Comparison of ENCODE assay signal across 12 cellular contexts in genomic region chr17:65797809-65798208, GRCh38.
A peak's percentile ranks its signal among the peaks of the same experiment; 100 is the strongest.
DNase-seq lines count a peak whose midpoint lies in the region; ATAC-seq and TF ChIP-seq lines count a peak whose summit lies in the region.
"Had no signal": no experiment of that assay in that cellular context is flagged by ENCODE, and none has a peak within 500 bp of the region (broad histone marks: within the 10 kb centered on the region; RNA-seq: fewer than 3 reads in every experiment).

No MANE protein-coding gene starts in this region.

- intact Hi-C loops in left ventricle myocardium superior (cut with micrococcal nuclease): loop anchor here (10.0 kb wide), 1 partner anchor 343 kb away; no protein-coding TSS in a partner anchor

- TF ChIP-seq POLR2A in gastroesophageal sphincter (IDR thresholded peaks at IDR 0.05): no peak

- ATAC-seq in left ventricle myocardium superior (no peak), GM21515 (IDR thresholded peaks at IDR 0.05; ENCODE audit: unreplicated experiment) (no peak), gastroesophageal sphincter (no peak)
- no peak for ATAC-seq in stimulated activated naive CD8-positive, alpha-beta T cell treated with anti-CD3 and anti-CD28 coated beads, Interleukin-15, Interleukin-2, amounts not matched to agents 100 U/mL and 50 U/mL, for 24 hours
- ATAC-seq: mucosa of descending colon had no signal

- TF ChIP-seq EP300 in gastroesophageal sphincter (IDR thresholded peaks at IDR 0.05): no peak

- H3K4me3 ChIP-seq in cardiac muscle cell (no peak overlapping the region), gastroesophageal sphincter (no peak overlapping the region)
- H3K4me3 ChIP-seq: mucosa of descending colon had no signal

- H3K27ac ChIP-seq in cardiac muscle cell: no peak overlapping the region
- H3K27ac ChIP-seq in gastroesophageal sphincter: no peak overlapping the region

- H3K9me3 ChIP-seq in cardiac muscle cell (ENCODE audit: low read depth): no peaks in the 10 kb centered on the region
- H3K9me3 ChIP-seq in gastroesophageal sphincter: peaks cover 0 to 16% (median 0%) of the 10 kb centered on the region in 3 donors

- no peaks in the 10 kb centered on the region for H3K4me1 ChIP-seq in cardiac muscle cell (ENCODE audit: low read depth)
- H3K4me1 ChIP-seq in gastroesophageal sphincter: no peaks in the 10 kb centered on the region

- WGBS in gastroesophageal sphincter (ENCODE audit: low coverage in 1 of 2), 2 donors: 17 to 50% methylated on average over 1 to 2 of the region's 3 CpGs

- H3K36me3 ChIP-seq in cardiac muscle cell (no peaks in the 10 kb centered on the region), gastroesophageal sphincter (no peaks in the 10 kb centered on the region)

- TF ChIP-seq CTCF in cardiac muscle cell (IDR thresholded peaks at IDR 0.05; ENCODE audit: low read depth, low read length) (peak; percentile 51), gastroesophageal sphincter (IDR thresholded peaks at IDR 0.05) (no peak)

- DNase-seq in cardiac muscle cell (ENCODE audit: low read depth in 1 of 2, low spot score in 1 of 2) (peak; percentile 19 to 37), left ventricle myocardium superior (no peak), OCI-M1 (lab: John Stamatoyannopoulos, UW) (peak; percentile 1), superior temporal gyrus (ENCODE audit: extremely low spot score) (no peak)
- peak; percentile 3 for DNase-seq in effector CD4-positive, alpha-beta T cell
- DNase-seq in stimulated activated naive CD8-positive, alpha-beta T cell treated with anti-CD3 and anti-CD28 coated beads, Interleukin-15, Interleukin-2, amounts not matched to agents 100 U/mL and 50 U/mL, for 24 hours: peak; percentile 40
- DNase-seq: activated B cell treated with CpG ODN at 0.5 μM for 24 hours, DMS153, NCI-H1417 treated with DMSO at 0.1 percent for 48 hours had no signal

- H3K27me3 ChIP-seq in cardiac muscle cell (no peaks in the 10 kb centered on the region), gastroesophageal sphincter (no peaks in the 10 kb centered on the region)

Comparison
In these comparisons a context has a peak if more than half of its experiments do, and no peak if none do; other contexts are left out.
1. DNase-seq: peak in cardiac muscle cell (2 of 2), OCI-M1 (single experiment), effector CD4-positive, alpha-beta T cell (single experiment) and stimulated activated naive CD8-positive, alpha-beta T cell treated with anti-CD3 and anti-CD28 coated beads, Interleukin-15, Interleukin-2, amounts not matched to agents 100 U/mL and 50 U/mL, for 24 hours (single experiment); none in left ventricle myocardium superior (single experiment) and superior temporal gyrus (single experiment).